ENCODE assay signal across 1 cellular context in the genomic region with DNA sequence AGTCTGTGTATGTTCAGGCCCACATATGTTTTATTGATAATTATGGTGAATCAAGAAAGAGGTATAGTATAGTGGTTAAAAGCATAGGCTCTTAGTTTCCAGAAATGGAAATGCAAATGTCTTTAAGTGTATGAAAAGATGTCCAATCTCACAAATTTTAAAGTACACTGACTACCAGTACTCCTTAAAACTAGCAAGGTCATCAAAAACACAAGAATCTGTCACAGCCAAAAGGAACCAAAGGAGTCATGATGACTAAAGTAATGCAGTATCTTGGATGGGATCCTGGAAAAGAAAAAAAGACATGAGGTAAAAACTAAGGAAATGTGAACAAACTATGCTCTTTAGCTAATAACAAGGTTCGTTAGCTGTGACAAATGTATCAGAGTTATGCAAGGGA.
TF ChIP-seq lines count a peak whose summit lies in the region.

No MANE protein-coding gene starts in this region.

TF ChIP-seq in HCT116, 20 proteins besides CTCF, POLR2A, EP300 and RAD21 (continued from another document):
- TF ChIP-seq EGR1 (IDR thresholded peaks at IDR 0.05; ENCODE audit: low read depth) (no peak), SIN3A (IDR thresholded peaks at IDR 0.05; ENCODE audit: low read depth) (no peak)
- TF ChIP-seq, protein P1, sequence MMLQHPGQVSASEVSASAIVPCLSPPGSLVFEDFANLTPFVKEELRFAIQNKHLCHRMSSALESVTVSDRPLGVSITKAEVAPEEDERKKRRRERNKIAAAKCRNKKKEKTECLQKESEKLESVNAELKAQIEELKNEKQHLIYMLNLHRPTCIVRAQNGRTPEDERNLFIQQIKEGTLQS (IDR thresholded peaks at IDR 0.05): no peak
